Comparison of ENCODE assay signal across 10 cellular contexts in the genomic region with DNA sequence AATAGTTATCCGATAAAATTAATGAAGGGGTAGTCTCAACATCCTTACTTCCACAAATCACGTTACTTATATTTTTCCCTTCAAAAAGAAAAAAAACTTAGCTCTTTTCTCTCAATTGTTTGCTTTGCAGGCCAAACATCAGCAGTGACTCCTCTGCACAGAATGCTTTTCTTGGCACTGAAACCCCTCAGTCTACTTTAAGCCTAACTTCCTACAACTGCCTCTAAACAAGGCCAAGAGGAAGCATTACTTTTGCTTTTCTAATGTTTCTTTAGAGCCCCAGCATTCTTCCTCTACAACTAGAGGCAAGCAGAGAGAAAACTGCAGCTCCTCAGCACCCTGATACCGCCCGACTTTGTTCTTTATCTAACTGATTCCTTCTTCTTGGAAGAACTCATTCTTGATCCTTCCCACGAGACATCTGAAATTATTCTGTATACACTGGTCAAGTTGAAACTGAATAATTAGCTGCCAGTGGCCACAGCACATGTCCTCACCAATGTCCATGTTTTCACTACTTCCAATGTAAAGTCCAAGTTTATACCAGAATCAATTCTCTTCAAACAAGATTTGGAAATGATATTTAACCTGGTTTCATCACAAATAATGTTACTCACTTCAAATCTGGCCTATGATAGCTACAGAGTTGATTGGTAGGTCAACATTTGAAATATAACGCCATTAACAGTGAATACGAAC. TPM values are rescaled to one million over a fixed set of nuclear protein-coding genes. Genes with fewer than 3 reads are reported as not detected.
A peak's percentile ranks its signal among the peaks of the same experiment; 100 is the strongest.
DNase-seq lines count a peak whose midpoint lies in the region; ATAC-seq and TF ChIP-seq lines count a peak whose summit lies in the region.
"Had no signal": no experiment of that assay in that cellular context is flagged by ENCODE, and none has a peak within 500 bp of the region (broad histone marks: within the 10 kb centered on the region; RNA-seq: fewer than 3 reads in every experiment).

No MANE protein-coding gene starts in this region.

- H3K36me3 Mint-ChIP-seq in osteocyte (ENCODE audit: unreplicated experiment): peaks cover 4% of the 10 kb centered on the region
- peaks cover 7% of the 10 kb centered on the region for H3K36me3 Mint-ChIP-seq in activated T-helper 17 cell treated with anti-CD3 and anti-CD28 coated beads, Interleukin-2, amount 50 U/mL, for 72 hours (ENCODE audit: low read depth)

- CTCF ChIA-PET in BJ (lab: Yijun Ruan, JAX): interaction anchor here (0.7 to 1.9 kb wide), 4 partner anchors 9 to 597 kb away, joined by 3 to 5 read pairs (median 4); no protein-coding TSS in a partner anchor
- CTCF ChIA-PET in RWPE1 (lab: Yijun Ruan, JAX): interaction anchor here (1.2 to 1.3 kb wide), 2 partner anchors 11 to 82 kb away, joined by 5 to 8 read pairs; no protein-coding TSS in a partner anchor

- H3K27me3 ChIP-seq in BJ (ENCODE audit: control insufficient read depth, insufficient read depth, low read length): no peaks in the 10 kb centered on the region
- H3K27me3 ChIP-seq: tibial nerve had no signal

- peaks cover 5% of the 10 kb centered on the region for H3K9me3 Mint-ChIP-seq in osteocyte (ENCODE audit: unreplicated experiment)
- no peaks in the 10 kb centered on the region for H3K9me3 Mint-ChIP-seq in activated T-helper 17 cell treated with anti-CD3 and anti-CD28 coated beads, Interleukin-2, amount 50 U/mL, for 72 hours
- H3K9me3 Mint-ChIP-seq: activated CD4-positive, alpha-beta T cell treated with anti-CD3 and anti-CD28 coated beads, Interleukin-2, amount 10 ng/mL, durations not matched to agents 24 days and 14 days had no signal

- H3K27ac Mint-ChIP-seq in osteocyte (ENCODE audit: unreplicated experiment): peak overlapping the region; percentile 91
- H3K27ac Mint-ChIP-seq in activated T-helper 17 cell treated with anti-CD3 and anti-CD28 coated beads, Interleukin-2, amount 50 U/mL, for 72 hours: no peak overlapping the region
- H3K27ac Mint-ChIP-seq: activated CD4-positive, alpha-beta T cell treated with anti-CD3 and anti-CD28 coated beads, Interleukin-2, amount 10 ng/mL, durations not matched to agents 24 days and 14 days had no signal

- no peak for TF ChIP-seq CTCF in BJ (IDR thresholded peaks at IDR 0.05; ENCODE audit: insufficient read depth, low read depth, low read length)
- TF ChIP-seq CTCF in RWPE1 (conservative IDR thresholded peaks at IDR 0.05; ENCODE audit: low read depth): no peak
- no peak for TF ChIP-seq CTCF in osteocyte (IDR thresholded peaks at IDR 0.05)

- peak overlapping the region; percentile 88 for H3K27ac ChIP-seq in RWPE1

- ATAC-seq in GM21528 (IDR thresholded peaks at IDR 0.05; ENCODE audit: low FRiP score, unreplicated experiment): no peak
- no peak for ATAC-seq in activated T-helper 17 cell treated with anti-CD3 and anti-CD28 coated beads, Interleukin-2, amount 50 U/mL, for 72 hours (replicated peaks)

- peak overlapping the region; percentile 46 for H3K4me3 Mint-ChIP-seq in osteocyte (ENCODE audit: unreplicated experiment)
- no peak overlapping the region for H3K4me3 Mint-ChIP-seq in activated T-helper 17 cell treated with anti-CD3 and anti-CD28 coated beads, Interleukin-2, amount 50 U/mL, for 72 hours
- H3K4me3 Mint-ChIP-seq: activated CD4-positive, alpha-beta T cell treated with anti-CD3 and anti-CD28 coated beads, Interleukin-2, amount 10 ng/mL, durations not matched to agents 24 days and 14 days had no signal

- H3K27me3 Mint-ChIP-seq in osteocyte (ENCODE audit: unreplicated experiment): no peaks in the 10 kb centered on the region
- no peaks in the 10 kb centered on the region for H3K27me3 Mint-ChIP-seq in activated T-helper 17 cell treated with anti-CD3 and anti-CD28 coated beads, Interleukin-2, amount 50 U/mL, for 72 hours
- H3K27me3 Mint-ChIP-seq: activated CD4-positive, alpha-beta T cell treated with anti-CD3 and anti-CD28 coated beads, Interleukin-2, amount 10 ng/mL, durations not matched to agents 24 days and 14 days had no signal

- H3K36me3 ChIP-seq in BJ (ENCODE audit: control insufficient read depth, insufficient read depth, low read length): no peaks in the 10 kb centered on the region

- DNase-seq in BJ (ENCODE audit: low read depth): peak; percentile 36
- DNase-seq in RWPE1 (ENCODE audit: low spot score): peak; percentile 40
- peak; percentile 90 for DNase-seq in fibroblast of peridontal ligament (ENCODE audit: extremely low read depth)
- DNase-seq in osteocyte (ENCODE audit: extremely low spot score, unreplicated experiment): no peak
- no peak for DNase-seq in NOMO-1 treated with dmso at 0.1 percent for 144 hours (lab: John Stamatoyannopoulos, UW; ENCODE audit: unreplicated experiment)
- DNase-seq in activated CD8-positive, alpha-beta memory T cell treated with anti-CD3 and anti-CD28 coated beads, Interleukin-2, amount 50 U/mL, for 48 hours: no peak
- DNase-seq: activated CD4-positive, alpha-beta T cell treated with anti-CD3 and anti-CD28 coated beads, Interleukin-2, amount 10 ng/mL, durations not matched to agents 24 days and 14 days had no signal

- POLR2A ChIA-PET in BJ (lab: Charles Lee): interaction anchor here (0.5 kb wide), 1 partner anchor 34 kb away, joined by 3 read pairs; no protein-coding TSS in a partner anchor
- POLR2A ChIA-PET in RWPE1 (lab: Yijun Ruan, JAX; ENCODE audit: low non-redundant PET): no interaction called here

- H3K4me1 Mint-ChIP-seq in osteocyte (ENCODE audit: unreplicated experiment): peaks cover 52% of the 10 kb centered on the region
- H3K4me1 Mint-ChIP-seq in activated T-helper 17 cell treated with anti-CD3 and anti-CD28 coated beads, Interleukin-2, amount 50 U/mL, for 72 hours: no peaks in the 10 kb centered on the region
- H3K4me1 Mint-ChIP-seq: activated CD4-positive, alpha-beta T cell treated with anti-CD3 and anti-CD28 coated beads, Interleukin-2, amount 10 ng/mL, durations not matched to agents 24 days and 14 days had no signal

- H3K4me3 ChIP-seq in BJ (ENCODE audit: low read depth, low read length): no peak overlapping the region
- H3K4me3 ChIP-seq: tibial nerve had no signal

RNA-seq across cellular contexts. Expression of a gene that starts 55.3 kb away (rescaled TPM):
- 7.7 and 9.2 TPM in 2 replicates for polyA plus RNA-seq in BJ (2011; rRNA removed)
- polyA minus RNA-seq in BJ (2011; rRNA and poly(A)+ RNA removed): 7.2 and 7.5 TPM in 2 replicates
- total RNA-seq in osteocyte: 19.6 and 20.9 TPM in 2 replicates
- total RNA-seq in activated T-helper 17 cell treated with anti-CD3 and anti-CD28 coated beads, Interleukin-2, amount 50 U/mL, for 72 hours: 10 to 100 TPM; 10.0 to 11.8 TPM

Comparison
In these comparisons a context has a peak if more than half of its experiments do, and no peak if none do; other contexts are left out.
1. DNase-seq: peak in BJ (single experiment), RWPE1 (single experiment) and fibroblast of peridontal ligament (single experiment); none in osteocyte (single experiment), NOMO-1 treated with dmso at 0.1 percent for 144 hours (single experiment) and activated CD8-positive, alpha-beta memory T cell treated with anti-CD3 and anti-CD28 coated beads, Interleukin-2, amount 50 U/mL, for 48 hours (single experiment).